10 cellular contexts compared by ENCODE assay signal in genomic region chr11:75813622-75814039, GRCh38. TPM values are rescaled to one million over a fixed set of nuclear protein-coding genes. Genes with fewer than 3 reads are reported as not detected.
DNase-seq lines count a peak whose midpoint lies in the region; ATAC-seq and TF ChIP-seq lines count a peak whose summit lies in the region.
"Had no signal": no experiment of that assay in that cellular context is flagged by ENCODE, and none has a peak within 500 bp of the region (broad histone marks: within the 10 kb centered on the region; RNA-seq: fewer than 3 reads in every experiment).

No MANE protein-coding gene starts in this region.

- peaks cover 6% of the 10 kb centered on the region for H3K27me3 ChIP-seq in HUES64 (ENCODE audit: insufficient read depth, low read length)

- intact Hi-C loops in natural killer cell (cut with micrococcal nuclease) = loop anchor here (10.0 kb wide), 1 partner anchor 421 kb away; no protein-coding TSS in a partner anchor

- DNase-seq in chondrocyte (ENCODE audit: low spot score) (no peak), natural killer cell (no peak), NCI-H748 treated with DMSO at 0.1 percent for 48 hours (lab: John Stamatoyannopoulos, UW) (no peak), iPS-NIHi11 (ENCODE audit: low spot score) (no peak), SIG-M5 (lab: John Stamatoyannopoulos, UW) (no peak)
- DNase-seq: NCI-H524 treated with DMSO at 0.1 percent for 48 hours had no signal

- no peaks in the 10 kb centered on the region for H3K27me3 Mint-ChIP-seq in chondrocyte (ENCODE audit: low read depth)
- H3K27me3 Mint-ChIP-seq in natural killer cell (ENCODE audit: low read depth in 2 of 2) = no peaks in the 10 kb centered on the region
- H3K27me3 Mint-ChIP-seq in stimulated activated memory B cell treated with anti-CD40 and anti-IgM and Interleukin-4, amounts not matched to agents 10 μg/mL and 1 μg/mL and 100 μg/mL, for 72 hours = no peaks in the 10 kb centered on the region

- H3K4me3 Mint-ChIP-seq in chondrocyte (ENCODE audit: unreplicated experiment) = no peak overlapping the region
- H3K4me3 Mint-ChIP-seq in natural killer cell = peak overlapping the region; percentile 96
- H3K4me3 Mint-ChIP-seq in stimulated activated memory B cell treated with anti-CD40 and anti-IgM and Interleukin-4, amounts not matched to agents 10 μg/mL and 1 μg/mL and 100 μg/mL, for 72 hours = no peak overlapping the region

- H3K27ac Mint-ChIP-seq in chondrocyte (ENCODE audit: unreplicated experiment) (peak overlapping the region; percentile 93), natural killer cell (no peak overlapping the region)
- H3K27ac Mint-ChIP-seq in stimulated activated memory B cell treated with anti-CD40 and anti-IgM and Interleukin-4, amounts not matched to agents 10 μg/mL and 1 μg/mL and 100 μg/mL, for 72 hours = no peak overlapping the region

- H3K27ac ChIP-seq in C4-2B = peak overlapping the region; percentile 68
- H3K27ac ChIP-seq in HUES64 (ENCODE audit: low read depth, low read length) = no peak overlapping the region

- peaks cover 16% of the 10 kb centered on the region for H3K4me1 Mint-ChIP-seq in chondrocyte (ENCODE audit: low read depth)
- H3K4me1 Mint-ChIP-seq in natural killer cell = peaks cover 7 to 21% of the 10 kb centered on the region in 2 donors
- H3K4me1 Mint-ChIP-seq in stimulated activated memory B cell treated with anti-CD40 and anti-IgM and Interleukin-4, amounts not matched to agents 10 μg/mL and 1 μg/mL and 100 μg/mL, for 72 hours = peaks cover 46% of the 10 kb centered on the region

- WGBS in HUES64 = 90% methylated on average over 1 of the region's 1 CpG

- no peaks in the 10 kb centered on the region for H3K36me3 Mint-ChIP-seq in chondrocyte (ENCODE audit: low read depth)
- no peaks in the 10 kb centered on the region for H3K36me3 Mint-ChIP-seq in natural killer cell
- H3K36me3 Mint-ChIP-seq in stimulated activated memory B cell treated with anti-CD40 and anti-IgM and Interleukin-4, amounts not matched to agents 10 μg/mL and 1 μg/mL and 100 μg/mL, for 72 hours = peaks cover 5% of the 10 kb centered on the region

- ATAC-seq in natural killer cell = no peak
- no peak for ATAC-seq in stimulated activated memory B cell treated with anti-CD40 and anti-IgM and Interleukin-4, amounts not matched to agents 10 μg/mL and 1 μg/mL and 100 μg/mL, for 72 hours

- H3K9ac ChIP-seq in HUES64 (ENCODE audit: low read depth, low read length) = no peak overlapping the region

- TF ChIP-seq CTCF in C4-2B (conservative IDR thresholded peaks at IDR 0.05) (no peak), chondrocyte (IDR thresholded peaks at IDR 0.05) (no peak), natural killer cell (IDR thresholded peaks at IDR 0.05) (no peak)

- peaks cover 18% of the 10 kb centered on the region for H3K4me1 ChIP-seq in HUES64 (ENCODE audit: insufficient read depth, low read length)

- no peaks in the 10 kb centered on the region for H3K36me3 ChIP-seq in HUES64 (ENCODE audit: insufficient read depth, low read length)

- H3K4me3 ChIP-seq in HUES64 (ENCODE audit: low read length) = peak overlapping the region; percentile 81; the same call in 1 of the 2 replicates

- no peaks in the 10 kb centered on the region for H3K9me3 Mint-ChIP-seq in chondrocyte (ENCODE audit: low read depth)
- H3K9me3 Mint-ChIP-seq in natural killer cell = no peaks in the 10 kb centered on the region
- no peaks in the 10 kb centered on the region for H3K9me3 Mint-ChIP-seq in stimulated activated memory B cell treated with anti-CD40 and anti-IgM and Interleukin-4, amounts not matched to agents 10 μg/mL and 1 μg/mL and 100 μg/mL, for 72 hours
- H3K9me3 Mint-ChIP-seq: activated naive CD4-positive, alpha-beta T cell treated with anti-CD3 and anti-CD28 coated beads, Interleukin-2, amount 50 U/mL, for 72 hours had no signal

- no peaks in the 10 kb centered on the region for H3K9me3 ChIP-seq in HUES64 (ENCODE audit: insufficient read depth, low read depth, low read length)

RNA-seq across cellular contexts. Expression of gene UVRAG, which starts 1.4 kb away (rescaled TPM):
- 6.7 TPM for polyA plus RNA-seq in HUES64 (2013, experiment 1 of 2)
- 10.2 TPM for polyA plus RNA-seq in HUES64 (2013, experiment 2 of 2)
- 15.7 to 32.5 TPM (median 16.9 TPM) in 3 replicates for total RNA-seq in chondrocyte
- total RNA-seq in natural killer cell = 10 to 100 TPM; 39.9 to 52.5 (median 41.4) TPM

RNA-seq across cellular contexts. Expression of gene DGAT2, which starts 45.1 kb away (rescaled TPM):
- 2.1 TPM for polyA plus RNA-seq in HUES64 (2013, experiment 1 of 2)
- polyA plus RNA-seq in HUES64 (2013, experiment 2 of 2) = 3.2 TPM
- 1.3 to 1.6 TPM in 2 of 3 replicates, not detected in the other for total RNA-seq in chondrocyte
- total RNA-seq in natural killer cell = 1 to 10 TPM in 1 of 3 donors, under 1 TPM in 2; 0.24 to 2.8 (median 0.75) TPM
